ENCODE assay signal across 1 cellular context in the genomic region with DNA sequence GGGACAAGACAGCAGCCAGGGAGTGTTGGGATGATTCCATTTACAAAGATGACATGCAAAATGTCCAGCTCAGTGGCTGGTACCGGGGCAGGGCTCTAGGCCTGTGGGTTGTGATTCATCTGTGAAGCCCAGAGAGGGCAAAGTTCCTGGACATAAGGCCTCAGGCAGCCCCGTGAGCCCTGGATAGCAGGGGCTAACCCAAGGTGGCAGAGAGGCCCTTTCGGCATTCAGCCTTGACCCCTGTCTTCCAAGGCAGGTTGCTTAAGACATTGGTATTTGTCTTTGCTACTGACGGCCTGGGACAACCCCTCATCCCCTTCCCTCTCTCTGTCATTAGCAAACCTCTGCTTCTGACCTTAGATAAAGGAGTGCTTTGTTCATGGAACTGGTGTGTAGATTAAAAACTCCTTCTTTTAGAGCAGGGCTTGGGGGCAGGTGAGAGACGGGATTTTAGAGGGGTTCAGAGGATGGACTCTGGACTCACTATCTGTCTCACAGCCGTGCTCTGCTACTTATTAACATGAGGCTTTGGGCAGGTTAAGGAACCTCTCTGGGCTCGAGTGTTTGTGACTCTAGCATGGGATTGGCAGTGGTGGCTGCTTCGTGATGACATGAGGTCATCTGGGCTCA.
TF ChIP-seq lines count a peak whose summit lies in the region.

No MANE protein-coding gene starts in this region.

TF ChIP-seq in HepG2, 621 proteins besides CTCF, POLR2A, EP300 and RAD21 (continued from another document and continues in another):
- TF ChIP-seq HOXA3 (CRISPR knock-in tag; IDR thresholded peaks at IDR 0.05) (no peak; the same call in none of the 2 replicates), MIER3 (CRISPR knock-in tag; IDR thresholded peaks at IDR 0.05; ENCODE audit: borderline replicate concordance) (no peak), ZNF225 (CRISPR knock-in tag; IDR thresholded peaks at IDR 0.05) (no peak), ZNF367 (CRISPR knock-in tag; IDR thresholded peaks at IDR 0.05; ENCODE audit: borderline replicate concordance) (no peak), NR2F6 (IDR thresholded peaks at IDR 0.05) (peak; percentile 97), NR2F6 (CRISPR knock-in tag; IDR thresholded peaks at IDR 0.05) (peak; percentile 93), ZNF3 (CRISPR knock-in tag; IDR thresholded peaks at IDR 0.05) (no peak), CREM (IDR thresholded peaks at IDR 0.05) (peak; percentile 71; the same call in 1 of the 2 replicates), CREM (CRISPR knock-in tag; IDR thresholded peaks at IDR 0.05) (no peak), ASH2L (IDR thresholded peaks at IDR 0.05; ENCODE audit: insufficient read length, low read depth, low read length) (peak; percentile 68), AKAP8 (CRISPR knock-in tag; IDR thresholded peaks at IDR 0.05) (no peak), ZFX (CRISPR knock-in tag; IDR thresholded peaks at IDR 0.05; ENCODE audit: low read depth) (peak; percentile 80), ZNF883 (CRISPR knock-in tag; IDR thresholded peaks at IDR 0.05; ENCODE audit: not compliant biosample characterization) (no peak), SKI (IDR thresholded peaks at IDR 0.05; ENCODE audit: partially characterized antibody) (peak; percentile 48), ZBTB8A (CRISPR knock-in tag; IDR thresholded peaks at IDR 0.05; ENCODE audit: borderline replicate concordance, low read depth) (no peak), GLI4 (CRISPR knock-in tag; IDR thresholded peaks at IDR 0.05; ENCODE audit: borderline replicate concordance) (0 out of 2 replicates have a peak, but pooled peaks have one; percentile 30), NR2F2 (IDR thresholded peaks at IDR 0.05; ENCODE audit: borderline replicate concordance, low read depth) (peak; percentile 83; the same call in 1 of the 2 replicates), ZNF678 (CRISPR knock-in tag; IDR thresholded peaks at IDR 0.05) (no peak), RARG (CRISPR knock-in tag; IDR thresholded peaks at IDR 0.05; ENCODE audit: low read depth) (no peak), ZNF792 (CRISPR knock-in tag; IDR thresholded peaks at IDR 0.05) (peak; percentile 40; the same call in 1 of the 2 replicates), MEF2D (CRISPR knock-in tag; IDR thresholded peaks at IDR 0.05) (no peak), KMT2B (CRISPR knock-in tag; IDR thresholded peaks at IDR 0.05) (no peak), LCORL (IDR thresholded peaks at IDR 0.05) (no peak), LCORL (CRISPR knock-in tag; IDR thresholded peaks at IDR 0.05) (peak; percentile 26; the same call in 1 of the 2 replicates), FOXP1 (IDR thresholded peaks at IDR 0.05) (no peak), FOXP1 (CRISPR knock-in tag; IDR thresholded peaks at IDR 0.05) (peak; percentile 49), GZF1 (CRISPR knock-in tag; IDR thresholded peaks at IDR 0.05) (no peak)
- TF ChIP-seq, protein P1, sequence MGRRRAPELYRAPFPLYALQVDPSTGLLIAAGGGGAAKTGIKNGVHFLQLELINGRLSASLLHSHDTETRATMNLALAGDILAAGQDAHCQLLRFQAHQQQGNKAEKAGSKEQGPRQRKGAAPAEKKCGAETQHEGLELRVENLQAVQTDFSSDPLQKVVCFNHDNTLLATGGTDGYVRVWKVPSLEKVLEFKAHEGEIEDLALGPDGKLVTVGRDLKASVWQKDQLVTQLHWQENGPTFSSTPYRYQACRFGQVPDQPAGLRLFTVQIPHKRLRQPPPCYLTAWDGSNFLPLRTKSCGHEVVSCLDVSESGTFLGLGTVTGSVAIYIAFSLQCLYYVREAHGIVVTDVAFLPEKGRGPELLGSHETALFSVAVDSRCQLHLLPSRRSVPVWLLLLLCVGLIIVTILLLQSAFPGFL (CRISPR knock-in tag; IDR thresholded peaks at IDR 0.05), result no peak
- TF ChIP-seq, protein P2, sequence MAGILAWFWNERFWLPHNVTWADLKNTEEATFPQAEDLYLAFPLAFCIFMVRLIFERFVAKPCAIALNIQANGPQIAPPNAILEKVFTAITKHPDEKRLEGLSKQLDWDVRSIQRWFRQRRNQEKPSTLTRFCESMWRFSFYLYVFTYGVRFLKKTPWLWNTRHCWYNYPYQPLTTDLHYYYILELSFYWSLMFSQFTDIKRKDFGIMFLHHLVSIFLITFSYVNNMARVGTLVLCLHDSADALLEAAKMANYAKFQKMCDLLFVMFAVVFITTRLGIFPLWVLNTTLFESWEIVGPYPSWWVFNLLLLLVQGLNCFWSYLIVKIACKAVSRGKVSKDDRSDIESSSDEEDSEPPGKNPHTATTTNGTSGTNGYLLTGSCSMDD (CRISPR knock-in tag; IDR thresholded peaks at IDR 0.05), result no peak
- TF ChIP-seq, protein P3, sequence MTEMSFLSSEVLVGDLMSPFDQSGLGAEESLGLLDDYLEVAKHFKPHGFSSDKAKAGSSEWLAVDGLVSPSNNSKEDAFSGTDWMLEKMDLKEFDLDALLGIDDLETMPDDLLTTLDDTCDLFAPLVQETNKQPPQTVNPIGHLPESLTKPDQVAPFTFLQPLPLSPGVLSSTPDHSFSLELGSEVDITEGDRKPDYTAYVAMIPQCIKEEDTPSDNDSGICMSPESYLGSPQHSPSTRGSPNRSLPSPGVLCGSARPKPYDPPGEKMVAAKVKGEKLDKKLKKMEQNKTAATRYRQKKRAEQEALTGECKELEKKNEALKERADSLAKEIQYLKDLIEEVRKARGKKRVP (CRISPR knock-in tag; IDR thresholded peaks at IDR 0.05), result peak in 1 of 2 experiments; percentile 36; a peak in 1 of 4 replicates
- TF ChIP-seq, protein P4, sequence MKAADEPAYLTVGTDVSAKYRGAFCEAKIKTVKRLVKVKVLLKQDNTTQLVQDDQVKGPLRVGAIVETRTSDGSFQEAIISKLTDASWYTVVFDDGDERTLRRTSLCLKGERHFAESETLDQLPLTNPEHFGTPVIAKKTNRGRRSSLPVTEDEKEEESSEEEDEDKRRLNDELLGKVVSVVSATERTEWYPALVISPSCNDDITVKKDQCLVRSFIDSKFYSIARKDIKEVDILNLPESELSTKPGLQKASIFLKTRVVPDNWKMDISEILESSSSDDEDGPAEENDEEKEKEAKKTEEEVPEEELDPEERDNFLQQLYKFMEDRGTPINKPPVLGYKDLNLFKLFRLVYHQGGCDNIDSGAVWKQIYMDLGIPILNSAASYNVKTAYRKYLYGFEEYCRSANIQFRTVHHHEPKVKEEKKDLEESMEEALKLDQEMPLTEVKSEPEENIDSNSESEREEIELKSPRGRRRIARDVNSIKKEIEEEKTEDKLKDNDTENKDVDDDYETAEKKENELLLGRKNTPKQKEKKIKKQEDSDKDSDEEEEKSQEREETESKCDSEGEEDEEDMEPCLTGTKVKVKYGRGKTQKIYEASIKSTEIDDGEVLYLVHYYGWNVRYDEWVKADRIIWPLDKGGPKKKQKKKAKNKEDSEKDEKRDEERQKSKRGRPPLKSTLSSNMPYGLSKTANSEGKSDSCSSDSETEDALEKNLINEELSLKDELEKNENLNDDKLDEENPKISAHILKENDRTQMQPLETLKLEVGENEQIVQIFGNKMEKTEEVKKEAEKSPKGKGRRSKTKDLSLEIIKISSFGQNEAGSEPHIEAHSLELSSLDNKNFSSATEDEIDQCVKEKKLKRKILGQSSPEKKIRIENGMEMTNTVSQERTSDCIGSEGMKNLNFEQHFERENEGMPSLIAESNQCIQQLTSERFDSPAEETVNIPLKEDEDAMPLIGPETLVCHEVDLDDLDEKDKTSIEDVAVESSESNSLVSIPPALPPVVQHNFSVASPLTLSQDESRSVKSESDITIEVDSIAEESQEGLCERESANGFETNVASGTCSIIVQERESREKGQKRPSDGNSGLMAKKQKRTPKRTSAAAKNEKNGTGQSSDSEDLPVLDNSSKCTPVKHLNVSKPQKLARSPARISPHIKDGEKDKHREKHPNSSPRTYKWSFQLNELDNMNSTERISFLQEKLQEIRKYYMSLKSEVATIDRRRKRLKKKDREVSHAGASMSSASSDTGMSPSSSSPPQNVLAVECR (CRISPR knock-in tag; IDR thresholded peaks at IDR 0.05; ENCODE audit: borderline replicate concordance), result peak; percentile 36; the same call in 1 of the 2 replicates
- TF ChIP-seq, protein P5, sequence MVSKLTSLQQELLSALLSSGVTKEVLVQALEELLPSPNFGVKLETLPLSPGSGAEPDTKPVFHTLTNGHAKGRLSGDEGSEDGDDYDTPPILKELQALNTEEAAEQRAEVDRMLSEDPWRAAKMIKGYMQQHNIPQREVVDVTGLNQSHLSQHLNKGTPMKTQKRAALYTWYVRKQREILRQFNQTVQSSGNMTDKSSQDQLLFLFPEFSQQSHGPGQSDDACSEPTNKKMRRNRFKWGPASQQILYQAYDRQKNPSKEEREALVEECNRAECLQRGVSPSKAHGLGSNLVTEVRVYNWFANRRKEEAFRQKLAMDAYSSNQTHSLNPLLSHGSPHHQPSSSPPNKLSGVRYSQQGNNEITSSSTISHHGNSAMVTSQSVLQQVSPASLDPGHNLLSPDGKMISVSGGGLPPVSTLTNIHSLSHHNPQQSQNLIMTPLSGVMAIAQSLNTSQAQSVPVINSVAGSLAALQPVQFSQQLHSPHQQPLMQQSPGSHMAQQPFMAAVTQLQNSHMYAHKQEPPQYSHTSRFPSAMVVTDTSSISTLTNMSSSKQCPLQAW (CRISPR knock-in tag; IDR thresholded peaks at IDR 0.05), result no peak
- TF ChIP-seq, protein P6, sequence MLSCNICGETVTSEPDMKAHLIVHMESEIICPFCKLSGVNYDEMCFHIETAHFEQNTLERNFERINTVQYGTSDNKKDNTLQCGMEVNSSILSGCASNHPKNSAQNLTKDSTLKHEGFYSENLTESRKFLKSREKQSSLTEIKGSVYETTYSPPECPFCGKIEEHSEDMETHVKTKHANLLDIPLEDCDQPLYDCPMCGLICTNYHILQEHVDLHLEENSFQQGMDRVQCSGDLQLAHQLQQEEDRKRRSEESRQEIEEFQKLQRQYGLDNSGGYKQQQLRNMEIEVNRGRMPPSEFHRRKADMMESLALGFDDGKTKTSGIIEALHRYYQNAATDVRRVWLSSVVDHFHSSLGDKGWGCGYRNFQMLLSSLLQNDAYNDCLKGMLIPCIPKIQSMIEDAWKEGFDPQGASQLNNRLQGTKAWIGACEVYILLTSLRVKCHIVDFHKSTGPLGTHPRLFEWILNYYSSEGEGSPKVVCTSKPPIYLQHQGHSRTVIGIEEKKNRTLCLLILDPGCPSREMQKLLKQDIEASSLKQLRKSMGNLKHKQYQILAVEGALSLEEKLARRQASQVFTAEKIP (CRISPR knock-in tag; IDR thresholded peaks at IDR 0.05; ENCODE audit: borderline replicate concordance), result no peak
- TF ChIP-seq, protein P7, sequence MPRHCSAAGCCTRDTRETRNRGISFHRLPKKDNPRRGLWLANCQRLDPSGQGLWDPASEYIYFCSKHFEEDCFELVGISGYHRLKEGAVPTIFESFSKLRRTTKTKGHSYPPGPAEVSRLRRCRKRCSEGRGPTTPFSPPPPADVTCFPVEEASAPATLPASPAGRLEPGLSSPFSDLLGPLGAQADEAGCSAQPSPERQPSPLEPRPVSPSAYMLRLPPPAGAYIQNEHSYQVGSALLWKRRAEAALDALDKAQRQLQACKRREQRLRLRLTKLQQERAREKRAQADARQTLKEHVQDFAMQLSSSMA (CRISPR knock-in tag; IDR thresholded peaks at IDR 0.05), result no peak
- TF ChIP-seq, protein P8, sequence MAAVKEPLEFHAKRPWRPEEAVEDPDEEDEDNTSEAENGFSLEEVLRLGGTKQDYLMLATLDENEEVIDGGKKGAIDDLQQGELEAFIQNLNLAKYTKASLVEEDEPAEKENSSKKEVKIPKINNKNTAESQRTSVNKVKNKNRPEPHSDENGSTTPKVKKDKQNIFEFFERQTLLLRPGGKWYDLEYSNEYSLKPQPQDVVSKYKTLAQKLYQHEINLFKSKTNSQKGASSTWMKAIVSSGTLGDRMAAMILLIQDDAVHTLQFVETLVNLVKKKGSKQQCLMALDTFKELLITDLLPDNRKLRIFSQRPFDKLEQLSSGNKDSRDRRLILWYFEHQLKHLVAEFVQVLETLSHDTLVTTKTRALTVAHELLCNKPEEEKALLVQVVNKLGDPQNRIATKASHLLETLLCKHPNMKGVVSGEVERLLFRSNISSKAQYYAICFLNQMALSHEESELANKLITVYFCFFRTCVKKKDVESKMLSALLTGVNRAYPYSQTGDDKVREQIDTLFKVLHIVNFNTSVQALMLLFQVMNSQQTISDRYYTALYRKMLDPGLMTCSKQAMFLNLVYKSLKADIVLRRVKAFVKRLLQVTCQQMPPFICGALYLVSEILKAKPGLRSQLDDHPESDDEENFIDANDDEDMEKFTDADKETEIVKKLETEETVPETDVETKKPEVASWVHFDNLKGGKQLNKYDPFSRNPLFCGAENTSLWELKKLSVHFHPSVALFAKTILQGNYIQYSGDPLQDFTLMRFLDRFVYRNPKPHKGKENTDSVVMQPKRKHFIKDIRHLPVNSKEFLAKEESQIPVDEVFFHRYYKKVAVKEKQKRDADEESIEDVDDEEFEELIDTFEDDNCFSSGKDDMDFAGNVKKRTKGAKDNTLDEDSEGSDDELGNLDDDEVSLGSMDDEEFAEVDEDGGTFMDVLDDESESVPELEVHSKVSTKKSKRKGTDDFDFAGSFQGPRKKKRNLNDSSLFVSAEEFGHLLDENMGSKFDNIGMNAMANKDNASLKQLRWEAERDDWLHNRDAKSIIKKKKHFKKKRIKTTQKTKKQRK (IDR thresholded peaks at IDR 0.05; ENCODE audit: low read length), result no peak
- TF ChIP-seq, protein P9, sequence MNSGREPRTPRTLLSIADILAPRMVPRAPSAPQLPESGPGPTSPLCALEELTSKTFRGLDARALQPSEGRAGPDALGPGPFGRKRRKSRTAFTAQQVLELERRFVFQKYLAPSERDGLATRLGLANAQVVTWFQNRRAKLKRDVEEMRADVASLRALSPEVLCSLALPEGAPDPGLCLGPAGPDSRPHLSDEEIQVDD (CRISPR knock-in tag; IDR thresholded peaks at IDR 0.05; ENCODE audit: borderline replicate concordance), result no peak
- TF ChIP-seq, protein P10, sequence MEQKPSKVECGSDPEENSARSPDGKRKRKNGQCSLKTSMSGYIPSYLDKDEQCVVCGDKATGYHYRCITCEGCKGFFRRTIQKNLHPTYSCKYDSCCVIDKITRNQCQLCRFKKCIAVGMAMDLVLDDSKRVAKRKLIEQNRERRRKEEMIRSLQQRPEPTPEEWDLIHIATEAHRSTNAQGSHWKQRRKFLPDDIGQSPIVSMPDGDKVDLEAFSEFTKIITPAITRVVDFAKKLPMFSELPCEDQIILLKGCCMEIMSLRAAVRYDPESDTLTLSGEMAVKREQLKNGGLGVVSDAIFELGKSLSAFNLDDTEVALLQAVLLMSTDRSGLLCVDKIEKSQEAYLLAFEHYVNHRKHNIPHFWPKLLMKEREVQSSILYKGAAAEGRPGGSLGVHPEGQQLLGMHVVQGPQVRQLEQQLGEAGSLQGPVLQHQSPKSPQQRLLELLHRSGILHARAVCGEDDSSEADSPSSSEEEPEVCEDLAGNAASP (CRISPR knock-in tag; IDR thresholded peaks at IDR 0.05; ENCODE audit: borderline replicate concordance), result peak; percentile 97; the same call in 1 of the 2 replicates
- TF ChIP-seq, protein P11, sequence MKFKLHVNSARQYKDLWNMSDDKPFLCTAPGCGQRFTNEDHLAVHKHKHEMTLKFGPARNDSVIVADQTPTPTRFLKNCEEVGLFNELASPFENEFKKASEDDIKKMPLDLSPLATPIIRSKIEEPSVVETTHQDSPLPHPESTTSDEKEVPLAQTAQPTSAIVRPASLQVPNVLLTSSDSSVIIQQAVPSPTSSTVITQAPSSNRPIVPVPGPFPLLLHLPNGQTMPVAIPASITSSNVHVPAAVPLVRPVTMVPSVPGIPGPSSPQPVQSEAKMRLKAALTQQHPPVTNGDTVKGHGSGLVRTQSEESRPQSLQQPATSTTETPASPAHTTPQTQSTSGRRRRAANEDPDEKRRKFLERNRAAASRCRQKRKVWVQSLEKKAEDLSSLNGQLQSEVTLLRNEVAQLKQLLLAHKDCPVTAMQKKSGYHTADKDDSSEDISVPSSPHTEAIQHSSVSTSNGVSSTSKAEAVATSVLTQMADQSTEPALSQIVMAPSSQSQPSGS (CRISPR knock-in tag; IDR thresholded peaks at IDR 0.05), result peak; percentile 64
